7 cellular contexts compared by ENCODE assay signal in the genomic region with DNA sequence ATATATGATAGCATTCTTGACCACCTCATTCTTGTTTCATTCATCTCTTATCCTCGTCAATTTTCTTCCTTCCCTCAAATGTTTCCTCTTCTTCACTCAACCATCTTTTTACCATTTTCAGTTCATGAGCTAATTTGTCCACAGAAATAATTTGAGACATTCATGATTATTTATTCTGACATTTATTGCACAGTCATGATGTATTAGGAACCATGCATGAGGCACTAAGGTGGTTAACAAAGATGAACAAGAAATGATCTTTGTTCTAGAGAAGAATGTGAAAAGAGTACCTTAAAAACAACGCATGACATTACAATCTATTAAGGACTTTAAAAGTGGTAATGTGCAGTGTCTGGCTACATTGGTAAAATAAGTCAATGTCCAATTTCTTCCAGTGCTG.
"Had no signal": no experiment of that assay in that cellular context is flagged by ENCODE, and none has a peak within 500 bp of the region (broad histone marks: within the 10 kb centered on the region; RNA-seq: fewer than 3 reads in every experiment).

No MANE protein-coding gene starts in this region.

- H2AFZ ChIP-seq: GM23338 had no signal

- H3K27ac ChIP-seq: HL-60 had no signal

- H3K4me2 ChIP-seq: GM23338 had no signal

- FAIRE-seq: H1, H54 had no signal

- DNase-seq: H9, HCEC 1CT, KG1 had no signal

- H3K4me3 ChIP-seq: GM23338 had no signal

- ATAC-seq: GM23338 had no signal
